ENCODE assay signal across 8 cellular contexts in the genomic region with DNA sequence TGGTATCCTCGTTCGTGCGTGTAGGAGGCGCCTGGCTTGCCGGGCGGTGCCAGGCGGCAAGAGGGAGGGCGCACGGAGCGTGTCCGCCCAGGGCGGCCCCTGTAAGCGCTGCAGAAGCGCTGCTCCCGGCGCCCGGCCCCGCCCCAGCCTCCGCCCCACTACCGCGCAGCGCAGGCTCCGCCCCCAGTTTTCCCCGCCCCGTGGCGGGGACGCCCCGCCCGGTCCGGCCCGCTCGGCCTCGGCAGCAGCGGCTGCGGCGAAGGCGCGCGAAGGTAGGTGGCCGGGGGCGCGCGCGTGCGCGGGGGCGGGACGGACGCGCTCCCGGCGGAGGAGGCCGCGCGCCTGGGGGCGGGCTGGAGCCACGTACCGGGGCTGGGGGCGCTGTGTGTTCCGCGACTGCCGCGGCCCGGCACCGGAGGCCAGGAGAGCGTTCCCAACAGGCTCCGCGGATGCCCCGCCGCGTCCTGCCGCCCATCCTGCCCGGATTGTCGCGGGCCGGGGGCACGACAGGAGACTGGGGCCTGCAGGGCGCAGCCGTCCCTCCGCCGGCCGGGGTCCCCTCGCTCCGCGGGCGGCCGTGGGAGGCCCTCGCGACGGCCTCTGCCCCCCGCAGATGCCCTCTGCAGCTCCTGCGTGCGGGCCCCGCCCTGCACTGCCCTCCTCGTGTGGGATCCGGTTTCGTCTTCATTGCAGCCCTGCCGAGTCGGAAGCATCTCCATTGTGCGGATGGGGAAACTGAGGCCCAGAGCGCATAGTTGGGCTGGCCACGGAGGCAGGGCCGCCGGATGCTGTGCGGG. TPM values are rescaled to one million over a fixed set of nuclear protein-coding genes. Genes with fewer than 3 reads are reported as not detected.
DNase-seq lines count a peak whose midpoint lies in the region; ATAC-seq and TF ChIP-seq lines count a peak whose summit lies in the region.

No MANE protein-coding gene starts in this region.

- no peak for TF ChIP-seq CTCF in coronary artery (IDR thresholded peaks at IDR 0.05)

- peaks cover 28% of the 10 kb centered on the region for H3K4me1 Mint-ChIP-seq in activated CD4-positive, alpha-beta T cell treated with anti-CD3 and anti-CD28 coated beads, Interleukin-2, amount 10 ng/mL, durations not matched to agents 24 days and 14 days

- H3K27ac ChIP-seq in coronary artery = peak overlapping the region; percentile 55 to 87

- intact Hi-C loops in activated CD4-positive, alpha-beta T cell treated with anti-CD3 and anti-CD28 coated beads, Interleukin-2, amount 10 ng/mL, durations not matched to agents 24 days and 14 days (cut with micrococcal nuclease) = loop anchor here (1.0 to 5.0 kb wide), 2 partner anchors 9 to 98 kb away; a partner anchor contains a TSS

- peak overlapping the region; percentile 90 for H3K4me3 ChIP-seq in coronary artery

- DNase-seq in Ammon's horn (ENCODE audit: low spot score) (peak; percentile 99), GM19240 (ENCODE audit: insufficient read length, low spot score) (peak; percentile 96), NCI-H526 (lab: John Stamatoyannopoulos, UW) (peak; percentile 87 to 99), coronary artery (ENCODE audit: low spot score) (peak; percentile 96), left lobe of liver (ENCODE audit: low spot score) (peak; percentile 99)
- DNase-seq in activated CD4-positive, alpha-beta T cell treated with anti-CD3 and anti-CD28 coated beads, Interleukin-2, amount 10 ng/mL, durations not matched to agents 24 days and 14 days = peak; percentile 97
- DNase-seq in stimulated activated CD4-positive, alpha-beta T cell treated with anti-CD3 and anti-CD28 coated beads, Interleukin-2, amount 100 ng/mL, for 24 hours = peak; percentile 97 to 98

- H3K9me3 Mint-ChIP-seq in activated CD4-positive, alpha-beta T cell treated with anti-CD3 and anti-CD28 coated beads, Interleukin-2, amount 10 ng/mL, durations not matched to agents 24 days and 14 days = no peaks in the 10 kb centered on the region

- ATAC-seq in HG03460 (IDR thresholded peaks at IDR 0.05; ENCODE audit: unreplicated experiment) (peak; percentile 85), left lobe of liver (peak; percentile 92)

- no peaks in the 10 kb centered on the region for H3K36me3 Mint-ChIP-seq in activated CD4-positive, alpha-beta T cell treated with anti-CD3 and anti-CD28 coated beads, Interleukin-2, amount 10 ng/mL, durations not matched to agents 24 days and 14 days (ENCODE audit: low read depth)

- peak overlapping the region; percentile 94 for H3K4me3 Mint-ChIP-seq in activated CD4-positive, alpha-beta T cell treated with anti-CD3 and anti-CD28 coated beads, Interleukin-2, amount 10 ng/mL, durations not matched to agents 24 days and 14 days

- H3K27ac Mint-ChIP-seq in activated CD4-positive, alpha-beta T cell treated with anti-CD3 and anti-CD28 coated beads, Interleukin-2, amount 10 ng/mL, durations not matched to agents 24 days and 14 days = peak overlapping the region; percentile 89

- H3K27me3 Mint-ChIP-seq in activated CD4-positive, alpha-beta T cell treated with anti-CD3 and anti-CD28 coated beads, Interleukin-2, amount 10 ng/mL, durations not matched to agents 24 days and 14 days = peaks cover 10% of the 10 kb centered on the region

RNA-seq across cellular contexts. Expression of a gene that starts 7.7 kb away (rescaled TPM):
- 23.4 and 27.0 TPM in 2 replicates for total RNA-seq in activated CD4-positive, alpha-beta T cell treated with anti-CD3 and anti-CD28 coated beads, Interleukin-2, amount 10 ng/mL, durations not matched to agents 24 days and 14 days
- 11.8 TPM for total RNA-seq in left lobe of liver

RNA-seq across cellular contexts. Expression of a gene that starts 18.3 kb away (rescaled TPM):
- total RNA-seq in activated CD4-positive, alpha-beta T cell treated with anti-CD3 and anti-CD28 coated beads, Interleukin-2, amount 10 ng/mL, durations not matched to agents 24 days and 14 days = 1,962 and 2,189 TPM in 2 replicates
- 1,159 TPM for total RNA-seq in left lobe of liver

Comparison
In these comparisons a context has a peak if more than half of its experiments do, and no peak if none do; other contexts are left out.
1. Peak in every context shown above with its lines: DNase-seq, ATAC-seq, H3K4me3 ChIP-seq and H3K27ac ChIP-seq.